20 cellular contexts compared by ENCODE assay signal in genomic region chr15:39997031-39997430, GRCh38.
"Had no signal": no experiment of that assay in that cellular context is flagged by ENCODE, and none has a peak within 500 bp of the region (broad histone marks: within the 10 kb centered on the region; RNA-seq: fewer than 3 reads in every experiment).

No MANE protein-coding gene starts in this region.

- H3K4me2 ChIP-seq: hepatocyte had no signal

- H3K4me3 ChIP-seq: hepatocyte, stomach, testis, upper lobe of left lung had no signal

- ATAC-seq: activated naive CD4-positive, alpha-beta T cell treated with anti-CD3 and anti-CD28 coated beads, Interleukin-2, amount 50 U/mL, for 72 hours; activated T-cell treated with anti-CD3 and anti-CD28 coated beads, Interleukin-2, amount 50 U/mL, for 72 hours; left lobe of liver had no signal

- H3K9me3 Mint-ChIP-seq: activated B cell treated with CpG ODN at 0.5 μM for 24 hours; activated CD4-positive, alpha-beta T cell treated with anti-CD3 and anti-CD28 coated beads, Interleukin-2, amount 10 ng/mL, durations not matched to agents 24 days and 14 days; activated naive CD4-positive, alpha-beta T cell treated with anti-CD3 and anti-CD28 coated beads, Interleukin-2, amount 50 U/mL, for 72 hours; activated T-cell treated with anti-CD3 and anti-CD28 coated beads, Interleukin-2, amount 50 U/mL, for 72 hours; naive B cell had no signal

- H3K27ac ChIP-seq: brain microvascular endothelial cell, hepatocyte, parathyroid adenoma, stomach, testis, upper lobe of left lung had no signal

- H3K4me1 ChIP-seq: parathyroid adenoma, stomach, testis, upper lobe of left lung had no signal

- H3K4me1 Mint-ChIP-seq: naive B cell had no signal

- DNase-seq: activated B cell treated with CpG ODN at 0.5 μM for 24 hours; activated CD4-positive, alpha-beta T cell treated with anti-CD3 and anti-CD28 coated beads, Interleukin-2, amount 10 ng/mL, durations not matched to agents 24 days and 14 days; activated CD8-positive, alpha-beta memory T cell treated with anti-CD3 and anti-CD28 coated beads, Interleukin-2, amount 50 U/mL, for 48 hours; activated gamma-delta T cell; activated T-cell treated with anti-CD3 and anti-CD28 coated beads, Interleukin-2, amount 50 U/mL, for 72 hours; amygdala; brain microvascular endothelial cell; cerebellar nuclear complex; dermis blood vessel endothelial cell; mammary epithelial cell; naive B cell; stimulated activated CD4-positive, alpha-beta T cell treated with anti-CD3 and anti-CD28 coated beads, Interleukin-12 subunit alpha, Interleukin-12 subunit beta, amount 100 ng/mL, for 4 hours; stimulated activated CD4-positive, alpha-beta T cell treated with anti-CD3 and anti-CD28 coated beads, Interleukin-2, amount 100 ng/mL, for 24 hours; stomach; testis; upper lobe of left lung had no signal

- H3K27me3 ChIP-seq: brain microvascular endothelial cell, hepatocyte, stomach, testis, upper lobe of left lung had no signal

- H3K4me3 Mint-ChIP-seq: activated B cell treated with CpG ODN at 0.5 μM for 24 hours; activated CD4-positive, alpha-beta T cell treated with anti-CD3 and anti-CD28 coated beads, Interleukin-2, amount 10 ng/mL, durations not matched to agents 24 days and 14 days; activated T-cell treated with anti-CD3 and anti-CD28 coated beads, Interleukin-2, amount 50 U/mL, for 72 hours; naive B cell had no signal

- H3K27me3 Mint-ChIP-seq: activated B cell treated with CpG ODN at 0.5 μM for 24 hours; activated CD4-positive, alpha-beta T cell treated with anti-CD3 and anti-CD28 coated beads, Interleukin-2, amount 10 ng/mL, durations not matched to agents 24 days and 14 days; naive B cell had no signal

- H3K9me3 ChIP-seq: stomach, testis, upper lobe of left lung had no signal

- H2AFZ ChIP-seq: hepatocyte, parathyroid adenoma had no signal

- H3K79me2 ChIP-seq: hepatocyte, parathyroid adenoma had no signal

- H3K27ac Mint-ChIP-seq: activated B cell treated with CpG ODN at 0.5 μM for 24 hours; activated CD4-positive, alpha-beta T cell treated with anti-CD3 and anti-CD28 coated beads, Interleukin-2, amount 10 ng/mL, durations not matched to agents 24 days and 14 days; activated naive CD4-positive, alpha-beta T cell treated with anti-CD3 and anti-CD28 coated beads, Interleukin-2, amount 50 U/mL, for 72 hours; activated T-cell treated with anti-CD3 and anti-CD28 coated beads, Interleukin-2, amount 50 U/mL, for 72 hours; naive B cell had no signal

- H3K9ac ChIP-seq: parathyroid adenoma had no signal
